Comparison of ENCODE assay signal across 32 cellular contexts in genomic region chr20:3728354-3728753, GRCh38. TPM values are rescaled to one million over a fixed set of nuclear protein-coding genes. Genes with fewer than 3 reads are reported as not detected.
DNase-seq lines count a peak whose midpoint lies in the region; ATAC-seq and TF ChIP-seq lines count a peak whose summit lies in the region.
"Had no signal": no experiment of that assay in that cellular context is flagged by ENCODE, and none has a peak within 500 bp of the region (broad histone marks: within the 10 kb centered on the region; RNA-seq: fewer than 3 reads in every experiment).

No MANE protein-coding gene starts in this region.

- CTCF ChIA-PET in mammary epithelial cell (lab: Charles Lee; ENCODE audit: low non-redundant PET), result no interaction called here
- CTCF ChIA-PET in activated CD8-positive, alpha-beta T cell treated with anti-CD3 and anti-CD28 coated beads, Interleukin-2, amount 10 ng/mL, durations not matched to agents 7 days and 5 days (lab: Charles Lee), result no interaction called here

- WGBS in mammary epithelial cell (ENCODE audit: low coverage, missing lambda C conversion rate), result 90% methylated on average over 4 of the region's 5 CpGs
- 90 to 91% methylated on average over 5 of the region's 5 CpGs for WGBS in upper lobe of left lung, 2 donors

- no peaks in the 10 kb centered on the region for H4K20me1 ChIP-seq in mammary epithelial cell (ENCODE audit: insufficient read depth, low read length)

- DNase-seq in breast epithelium (ENCODE audit: low spot score in 2 of 2), result no peak
- DNase-seq in mammary epithelial cell, result no peak
- no peak for DNase-seq in upper lobe of left lung
- DNase-seq in activated CD8-positive, alpha-beta T cell treated with anti-CD3 and anti-CD28 coated beads, Interleukin-2, amount 10 ng/mL, durations not matched to agents 7 days and 5 days, result no peak
- DNase-seq in NCI-H2227 treated with DMSO at 0.1 percent for 48 hours (lab: John Stamatoyannopoulos, UW), result no peak
- DNase-seq: activated CD4-positive, alpha-beta memory T cell treated with anti-CD3 and anti-CD28 coated beads, Interleukin-2, amount 10 ng/mL, durations not matched to agents 7 days and 5 days; activated CD4-positive, alpha-beta T cell treated with anti-CD3 and anti-CD28 coated beads for 1 hour; activated naive CD4-positive, alpha-beta T cell treated with anti-CD3 and anti-CD28 coated beads, Interleukin-2, amount 10 ng/mL, durations not matched to agents 7 days and 5 days; brain microvascular endothelial cell; CD4-positive, alpha-beta memory T cell; islet precursor cell; midbrain; naive thymus-derived CD4-positive, alpha-beta T cell; NCI-H146; NCI-H2107; NCI-H446; NCI-H748 treated with DMSO at 0.1 percent for 48 hours; Peyer's patch; SHP77 treated with DMSO at 0.1 percent for 48 hours; stimulated activated CD4-positive, alpha-beta T cell treated with anti-CD3 and anti-CD28 coated beads, Interleukin-15, amount 100 ng/mL, for 24 hours; stimulated activated naive B cell treated with anti-CD40 and anti-IgM and Interleukin-4, amounts not matched to agents 10 μg/mL and 1 μg/mL and 100 μg/mL, for 72 hours had no signal

- TF ChIP-seq EP300 in upper lobe of left lung (IDR thresholded peaks at IDR 0.05), result no peak

- no peak for TF ChIP-seq CTCF in breast epithelium (IDR thresholded peaks at IDR 0.05)
- TF ChIP-seq CTCF in mammary epithelial cell (conservative IDR thresholded peaks at IDR 0.05 in 1 of 2, IDR thresholded peaks at IDR 0.05 in 1 of 2; ENCODE audit: extremely low read depth in 1 of 2, insufficient read depth in 1 of 2, low read depth in 1 of 2, low read length in 2 of 2), result no peak
- no peak for TF ChIP-seq CTCF in nephron (IDR thresholded peaks at IDR 0.05; ENCODE audit: unreplicated experiment in 3 of 3)
- no peak for TF ChIP-seq CTCF in upper lobe of left lung (IDR thresholded peaks at IDR 0.05)

- peak overlapping the region in 1 of 3 experiments; percentile 33 for H3K4me3 Mint-ChIP-seq in nephron
- H3K4me3 Mint-ChIP-seq in activated CD8-positive, alpha-beta T cell treated with anti-CD3 and anti-CD28 coated beads, Interleukin-2, amount 10 ng/mL, durations not matched to agents 7 days and 5 days, result no peak overlapping the region
- H3K4me3 Mint-ChIP-seq: activated CD4-positive, alpha-beta memory T cell treated with anti-CD3 and anti-CD28 coated beads, Interleukin-2, amount 10 ng/mL, durations not matched to agents 7 days and 5 days; activated naive CD4-positive, alpha-beta T cell treated with anti-CD3 and anti-CD28 coated beads, Interleukin-2, amount 10 ng/mL, durations not matched to agents 7 days and 5 days; activated T-helper 17 cell treated with anti-CD3 and anti-CD28 coated beads, Interleukin-2, amount 50 U/mL, for 72 hours; CD4-positive, alpha-beta memory T cell; naive thymus-derived CD4-positive, alpha-beta T cell; stimulated activated naive B cell treated with anti-CD40 and anti-IgM and Interleukin-4, amounts not matched to agents 10 μg/mL and 1 μg/mL and 100 μg/mL, for 72 hours had no signal

- H3K4me3 ChIP-seq in breast epithelium (no peak overlapping the region), mammary epithelial cell (replicated peaks in 1 of 3; ENCODE audit: insufficient read depth in 1 of 3, low read depth in 2 of 3, low read length in 3 of 3) (no peak overlapping the region), upper lobe of left lung (no peak overlapping the region)
- H3K4me3 ChIP-seq: Peyer's patch, prostate gland had no signal

- H3K9me3 ChIP-seq in breast epithelium (no peaks in the 10 kb centered on the region), mammary epithelial cell (replicated peaks; ENCODE audit: insufficient read depth, low read length) (no peaks in the 10 kb centered on the region), upper lobe of left lung (no peaks in the 10 kb centered on the region)
- H3K9me3 ChIP-seq: Peyer's patch, prostate gland had no signal

- ATAC-seq in upper lobe of left lung (ENCODE audit: low FRiP score in 2 of 2) (no peak), GM21526 (IDR thresholded peaks at IDR 0.05; ENCODE audit: low FRiP score, unreplicated experiment) (no peak)
- ATAC-seq in activated CD8-positive, alpha-beta T cell treated with anti-CD3 and anti-CD28 coated beads, Interleukin-2, amount 10 ng/mL, durations not matched to agents 7 days and 5 days, result no peak
- ATAC-seq: activated T-helper 17 cell treated with anti-CD3 and anti-CD28 coated beads, Interleukin-2, amount 50 U/mL, for 72 hours; HepG2; naive thymus-derived CD4-positive, alpha-beta T cell; stimulated activated naive B cell treated with anti-CD40 and anti-IgM and Interleukin-4, amounts not matched to agents 10 μg/mL and 1 μg/mL and 100 μg/mL, for 72 hours had no signal

- in situ Hi-C loops in mammary epithelial cell (cut with MboI; ENCODE audit: low sequenced_read_pairs in 2 of 2), result no loop called here

- H2AFZ ChIP-seq in mammary epithelial cell (ENCODE audit: low read depth, low read length), result no peak overlapping the region

- no peaks in the 10 kb centered on the region for H3K9me3 Mint-ChIP-seq in nephron
- no peaks in the 10 kb centered on the region for H3K9me3 Mint-ChIP-seq in activated CD8-positive, alpha-beta T cell treated with anti-CD3 and anti-CD28 coated beads, Interleukin-2, amount 10 ng/mL, durations not matched to agents 7 days and 5 days (ENCODE audit: insufficient read depth)
- H3K9me3 Mint-ChIP-seq: activated CD4-positive, alpha-beta memory T cell treated with anti-CD3 and anti-CD28 coated beads, Interleukin-2, amount 10 ng/mL, durations not matched to agents 7 days and 5 days; activated naive CD4-positive, alpha-beta T cell treated with anti-CD3 and anti-CD28 coated beads, Interleukin-2, amount 10 ng/mL, durations not matched to agents 7 days and 5 days; activated T-helper 17 cell treated with anti-CD3 and anti-CD28 coated beads, Interleukin-2, amount 50 U/mL, for 72 hours; CD4-positive, alpha-beta memory T cell had no signal

- no TSS peak for BruUV-seq in mammary epithelial cell (replicated peaks; lab: Mats Ljungman, UMichigan)

- no peak overlapping the region for H3K9ac ChIP-seq in mammary epithelial cell (ENCODE audit: insufficient read depth, low read length)

- H3K36me3 ChIP-seq in breast epithelium, result no peaks in the 10 kb centered on the region
- no peaks in the 10 kb centered on the region for H3K36me3 ChIP-seq in mammary epithelial cell (ENCODE audit: insufficient read depth, low read length)
- no peaks in the 10 kb centered on the region for H3K36me3 ChIP-seq in upper lobe of left lung
- H3K36me3 ChIP-seq: brain microvascular endothelial cell, Peyer's patch, prostate gland had no signal

- no peaks in the 10 kb centered on the region for H3K79me2 ChIP-seq in mammary epithelial cell (ENCODE audit: insufficient read depth, low read length)

- no peak overlapping the region for H3K4me2 ChIP-seq in mammary epithelial cell (ENCODE audit: insufficient read depth, low read depth, low read length)

- H3K27ac ChIP-seq in breast epithelium, result peak overlapping the region; percentile 74 to 88
- no peak overlapping the region for H3K27ac ChIP-seq in mammary epithelial cell (ENCODE audit: insufficient read depth, low read depth, low read length)
- peak overlapping the region; percentile 3 for H3K27ac ChIP-seq in angular gyrus (ENCODE audit: low read depth, low read length)
- H3K27ac ChIP-seq in upper lobe of left lung, result peak overlapping the region in 3 of 4 donors; percentile 18 to 36 (median 31)
- H3K27ac ChIP-seq: brain microvascular endothelial cell, prostate gland had no signal

- peak overlapping the region in 2 of 3 experiments; percentile 73 to 93 for H3K27ac Mint-ChIP-seq in nephron
- H3K27ac Mint-ChIP-seq in activated CD8-positive, alpha-beta T cell treated with anti-CD3 and anti-CD28 coated beads, Interleukin-2, amount 10 ng/mL, durations not matched to agents 7 days and 5 days, result no peak overlapping the region
- H3K27ac Mint-ChIP-seq: activated CD4-positive, alpha-beta memory T cell treated with anti-CD3 and anti-CD28 coated beads, Interleukin-2, amount 10 ng/mL, durations not matched to agents 7 days and 5 days; activated naive CD4-positive, alpha-beta T cell treated with anti-CD3 and anti-CD28 coated beads, Interleukin-2, amount 10 ng/mL, durations not matched to agents 7 days and 5 days; activated T-helper 17 cell treated with anti-CD3 and anti-CD28 coated beads, Interleukin-2, amount 50 U/mL, for 72 hours; naive thymus-derived CD4-positive, alpha-beta T cell; stimulated activated naive B cell treated with anti-CD40 and anti-IgM and Interleukin-4, amounts not matched to agents 10 μg/mL and 1 μg/mL and 100 μg/mL, for 72 hours had no signal

- dilution Hi-C loops in mammary epithelial cell (cut with HindIII; ENCODE audit: low sequenced_read_pairs), result no loop called here

- TF ChIP-seq POLR2A in breast epithelium (IDR thresholded peaks at IDR 0.05) (no peak), upper lobe of left lung (IDR thresholded peaks at IDR 0.05) (no peak)

- H3K27me3 Mint-ChIP-seq in nephron (ENCODE audit: low read depth), result peaks cover 11% of the 10 kb centered on the region
- H3K27me3 Mint-ChIP-seq in activated CD8-positive, alpha-beta T cell treated with anti-CD3 and anti-CD28 coated beads, Interleukin-2, amount 10 ng/mL, durations not matched to agents 7 days and 5 days (ENCODE audit: low read depth), result peaks cover 37% of the 10 kb centered on the region

- H3K4me1 ChIP-seq in breast epithelium (no peaks in the 10 kb centered on the region), mammary epithelial cell (ENCODE audit: insufficient read depth, low read length) (peaks cover 17% of the 10 kb centered on the region), upper lobe of left lung (peaks cover 15 to 37% (median 30%) of the 10 kb centered on the region in 4 donors)
- H3K4me1 ChIP-seq: prostate gland had no signal

- intact Hi-C loops in breast epithelium (cut with DNase I; ENCODE audit: low total_unique reads), result no loop called here
- intact Hi-C loops in mammary epithelial cell (cut with micrococcal nuclease), result no loop called here

- no peaks in the 10 kb centered on the region for H3K36me3 Mint-ChIP-seq in nephron (ENCODE audit: low read depth)
- no peaks in the 10 kb centered on the region for H3K36me3 Mint-ChIP-seq in activated CD8-positive, alpha-beta T cell treated with anti-CD3 and anti-CD28 coated beads, Interleukin-2, amount 10 ng/mL, durations not matched to agents 7 days and 5 days (ENCODE audit: low read depth)
- H3K36me3 Mint-ChIP-seq: activated naive CD4-positive, alpha-beta T cell treated with anti-CD3 and anti-CD28 coated beads, Interleukin-2, amount 10 ng/mL, durations not matched to agents 7 days and 5 days; CD4-positive, alpha-beta memory T cell; stimulated activated naive B cell treated with anti-CD40 and anti-IgM and Interleukin-4, amounts not matched to agents 10 μg/mL and 1 μg/mL and 100 μg/mL, for 72 hours had no signal

- POLR2A ChIA-PET in activated CD8-positive, alpha-beta T cell treated with anti-CD3 and anti-CD28 coated beads, Interleukin-2, amount 10 ng/mL, durations not matched to agents 7 days and 5 days (lab: Charles Lee), result no interaction called here

- H3K27me3 ChIP-seq in breast epithelium (peaks cover 0 to 6% of the 10 kb centered on the region in 2 donors), mammary epithelial cell (ENCODE audit: insufficient read depth, low read length) (no peaks in the 10 kb centered on the region), upper lobe of left lung (peaks cover 0 to 13% (median 2%) of the 10 kb centered on the region in 4 donors)

- peaks cover 27% of the 10 kb centered on the region for H3K4me1 Mint-ChIP-seq in nephron
- H3K4me1 Mint-ChIP-seq in activated CD8-positive, alpha-beta T cell treated with anti-CD3 and anti-CD28 coated beads, Interleukin-2, amount 10 ng/mL, durations not matched to agents 7 days and 5 days (ENCODE audit: low read depth), result peaks cover 4% of the 10 kb centered on the region
- H3K4me1 Mint-ChIP-seq: activated T-helper 17 cell treated with anti-CD3 and anti-CD28 coated beads, Interleukin-2, amount 50 U/mL, for 72 hours had no signal

RNA-seq across cellular contexts. Expression of gene HSPA12B, which starts 4.1 kb away (rescaled TPM):
- total RNA-seq in breast epithelium, result 10 to 100 TPM in 1 of 3 donors, 1 to 10 TPM in 2; 7.0 to 25.2 (median 9.3) TPM
- total RNA-seq in mammary epithelial cell, result not detected
- polyA plus RNA-seq in mammary epithelial cell, result not detected
- not detected for polyA minus RNA-seq in mammary epithelial cell
- total RNA-seq in upper lobe of left lung, result 10 to 100 TPM; 18.4 to 53.7 (median 21.5) TPM
- not detected for total RNA-seq in activated CD8-positive, alpha-beta T cell treated with anti-CD3 and anti-CD28 coated beads, Interleukin-2, amount 10 ng/mL, durations not matched to agents 7 days and 5 days
- total RNA-seq: A172; activated T-helper 17 cell treated with anti-CD3 and anti-CD28 coated beads, Interleukin-2, amount 50 U/mL, for 72 hours; CD4-positive, alpha-beta memory T cell; HepG2; naive thymus-derived CD4-positive, alpha-beta T cell had no signal

RNA-seq across cellular contexts. Expression of gene SIGLEC1, which starts 16.0 kb away (rescaled TPM):
- total RNA-seq in breast epithelium, result 10 to 100 TPM in 1 of 3 donors, 1 to 10 TPM in 2; 2.0 to 32.0 (median 6.9) TPM
- not detected for total RNA-seq in mammary epithelial cell
- polyA plus RNA-seq in mammary epithelial cell, result not detected
- not detected for polyA minus RNA-seq in mammary epithelial cell
- 10 to 100 TPM; 14.4 to 69.9 (median 60.7) TPM for total RNA-seq in upper lobe of left lung
- total RNA-seq in activated CD8-positive, alpha-beta T cell treated with anti-CD3 and anti-CD28 coated beads, Interleukin-2, amount 10 ng/mL, durations not matched to agents 7 days and 5 days, result not detected
- total RNA-seq: A172; activated T-helper 17 cell treated with anti-CD3 and anti-CD28 coated beads, Interleukin-2, amount 50 U/mL, for 72 hours; glomerular endothelial cell; HepG2 had no signal
- polyA plus RNA-seq: CD4-positive, alpha-beta memory T cell; naive thymus-derived CD4-positive, alpha-beta T cell had no signal

RNA-seq across cellular contexts. Expression of gene ADISSP, which starts 39.2 kb away (rescaled TPM):
- total RNA-seq in breast epithelium (10 to 100 TPM; 12.3 to 29.3 (median 15.7) TPM), mammary epithelial cell (10 to 100 TPM; 14.0 to 59.9 TPM), upper lobe of left lung (10 to 100 TPM in 5 of 6 donors, 1 to 10 TPM in 1; 6.7 to 41.9 (median 39.1) TPM)
- polyA plus RNA-seq in mammary epithelial cell, result 63.4 TPM
- polyA minus RNA-seq in mammary epithelial cell, result 43.5 TPM
- 10 to 100 TPM; 37.4 to 38.5 TPM for total RNA-seq in activated CD8-positive, alpha-beta T cell treated with anti-CD3 and anti-CD28 coated beads, Interleukin-2, amount 10 ng/mL, durations not matched to agents 7 days and 5 days

RNA-seq across cellular contexts. Expression of gene ADAM33, which starts 46.5 kb away (rescaled TPM):
- 10 to 100 TPM; 29.4 to 39.5 (median 37.4) TPM for total RNA-seq in breast epithelium
- under 1 TPM in 1 of 2 donors, not detected in 1; 0.33 TPM for total RNA-seq in mammary epithelial cell
- polyA plus RNA-seq in mammary epithelial cell, result not detected
- polyA minus RNA-seq in mammary epithelial cell, result not detected
- total RNA-seq in upper lobe of left lung, result 10 to 100 TPM in 3 of 6 donors, 1 to 10 TPM in 3; 2.3 to 26.2 (median 10.5) TPM
- not detected for total RNA-seq in activated CD8-positive, alpha-beta T cell treated with anti-CD3 and anti-CD28 coated beads, Interleukin-2, amount 10 ng/mL, durations not matched to agents 7 days and 5 days
- total RNA-seq: A172; activated CD4-positive, alpha-beta memory T cell treated with anti-CD3 and anti-CD28 coated beads, Interleukin-2, amount 10 ng/mL, durations not matched to agents 7 days and 5 days; activated T-helper 17 cell treated with anti-CD3 and anti-CD28 coated beads, Interleukin-2, amount 50 U/mL, for 72 hours; CD4-positive, alpha-beta memory T cell; glomerular endothelial cell; HepG2 had no signal
- polyA plus RNA-seq: CD4-positive, alpha-beta memory T cell; HepG2; naive thymus-derived CD4-positive, alpha-beta T cell had no signal

RNA-seq across cellular contexts. Expression of gene SPEF1, which starts 52.9 kb away (rescaled TPM):
- total RNA-seq in breast epithelium (under 1 TPM in 2 of 3 donors, not detected in 1; 0.33 to 0.88 TPM), mammary epithelial cell (under 1 TPM; 0.17 to 0.26 TPM), upper lobe of left lung (10 to 100 TPM in 1 of 6 donors, 1 to 10 TPM in 4, under 1 TPM in 1; 0.34 to 15.1 (median 5.4) TPM)
- 0.08 TPM for polyA plus RNA-seq in mammary epithelial cell
- not detected for polyA minus RNA-seq in mammary epithelial cell
- under 1 TPM; 0.16 TPM for total RNA-seq in activated CD8-positive, alpha-beta T cell treated with anti-CD3 and anti-CD28 coated beads, Interleukin-2, amount 10 ng/mL, durations not matched to agents 7 days and 5 days
- total RNA-seq: activated CD4-positive, alpha-beta memory T cell treated with anti-CD3 and anti-CD28 coated beads, Interleukin-2, amount 10 ng/mL, durations not matched to agents 7 days and 5 days; CD4-positive, alpha-beta memory T cell; glomerular endothelial cell; liver; Peyer's patch; sciatic nerve; urinary bladder had no signal
- polyA plus RNA-seq: liver; naive thymus-derived CD4-positive, alpha-beta T cell had no signal

Comparison
In these comparisons a context has a peak if more than half of its experiments do, and no peak if none do; other contexts are left out.
1. RNA of gene HSPA12B, which starts 4.1 kb away (total RNA-seq): 18.4 to 53.7 TPM in upper lobe of left lung and 7.0 to 25.2 TPM in breast epithelium; not detected in mammary epithelial cell and not detected in activated CD8-positive, alpha-beta T cell treated with anti-CD3 and anti-CD28 coated beads, Interleukin-2, amount 10 ng/mL, durations not matched to agents 7 days and 5 days; every median in the first group is over 4 times any median in the second.